In the genomic region with DNA sequence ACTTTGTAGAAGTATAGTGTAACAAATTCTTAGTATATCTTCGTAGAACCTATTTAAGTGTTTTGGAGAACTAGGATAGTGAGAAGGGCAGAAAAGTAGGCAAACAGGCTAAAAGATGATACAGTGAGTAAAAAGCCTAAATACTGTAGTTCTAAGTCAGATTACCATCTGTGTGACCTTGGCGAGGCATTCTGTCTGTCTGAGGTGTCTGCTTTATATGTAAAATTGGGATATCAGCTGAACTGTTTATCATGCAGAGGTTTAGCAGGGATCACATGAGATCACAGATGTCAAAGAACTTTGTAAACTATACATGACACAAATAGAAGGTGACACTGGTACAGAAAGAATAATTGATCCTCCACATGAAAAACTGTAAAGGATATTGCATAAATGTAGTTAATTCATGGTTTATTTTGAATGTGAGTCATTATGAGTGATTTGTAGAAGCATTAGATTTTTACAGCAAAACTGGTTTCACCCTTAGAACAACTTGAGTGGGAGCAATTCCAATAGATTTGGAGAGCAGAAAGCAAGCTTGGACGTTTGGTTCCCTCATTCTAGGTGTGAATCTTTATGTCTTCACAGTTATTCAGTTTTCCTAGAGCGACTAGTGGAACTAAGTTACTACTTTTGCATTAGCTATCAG, we compare ENCODE assay signal across 31 cellular contexts.
DNase-seq lines count a peak whose midpoint lies in the region; ATAC-seq and TF ChIP-seq lines count a peak whose summit lies in the region.
"Had no signal": no experiment of that assay in that cellular context is flagged by ENCODE, and none has a peak within 500 bp of the region (broad histone marks: within the 10 kb centered on the region; RNA-seq: fewer than 3 reads in every experiment).

No MANE protein-coding gene starts in this region.

- no peak overlapping the region for H3K4me3 Mint-ChIP-seq in memory B cell
- H3K4me3 Mint-ChIP-seq: activated T-cell treated with anti-CD3 and anti-CD28 coated beads, Interleukin-2, amount 50 U/mL, for 24 hours; central memory CD8-positive, alpha-beta T cell; mesothelial cell of epicardium; naive thymus-derived CD8-positive, alpha-beta T cell; stimulated activated naive B cell treated with anti-CD40 and anti-IgM and Interleukin-4, amounts not matched to agents 10 μg/mL and 1 μg/mL and 100 μg/mL, for 72 hours; T-helper 1 cell treated with Interleukin-12 subunit alpha and Interleukin-12 subunit beta and Interleukin-4 antibody, amounts not matched to agents 30 μg/mL and 1 μg/mL, for 36 hours had no signal

- H3K27me3 Mint-ChIP-seq in memory B cell: no peaks in the 10 kb centered on the region
- H3K27me3 Mint-ChIP-seq: activated T-cell treated with anti-CD3 and anti-CD28 coated beads, Interleukin-2, amount 50 U/mL, for 24 hours; central memory CD8-positive, alpha-beta T cell; naive thymus-derived CD8-positive, alpha-beta T cell; stimulated activated naive B cell treated with anti-CD40 and anti-IgM and Interleukin-4, amounts not matched to agents 10 μg/mL and 1 μg/mL and 100 μg/mL, for 72 hours had no signal

- no peak overlapping the region for H3K4me3 ChIP-seq in choroid plexus epithelial cell (ENCODE audit: low read depth, low read length)
- H3K4me3 ChIP-seq in effector memory CD4-positive, alpha-beta T cell (ENCODE audit: insufficient read depth, low read depth, low read length, poor library complexity, severe bottlenecking): no peak overlapping the region
- H3K4me3 ChIP-seq: dorsolateral prefrontal cortex, gastroesophageal sphincter, left lung, ovary, right atrium auricular region, SJSA1, suprapubic skin had no signal

- POLR2A ChIA-PET in RWPE1 (lab: Yijun Ruan, JAX; ENCODE audit: low non-redundant PET): no interaction called here

- H3K36me3 ChIP-seq in effector memory CD4-positive, alpha-beta T cell (ENCODE audit: control insufficient read depth, insufficient read depth, low read length): peaks cover 14% of the 10 kb centered on the region
- H3K36me3 ChIP-seq: ovary had no signal

- no peaks in the 10 kb centered on the region for H3K4me1 ChIP-seq in effector memory CD4-positive, alpha-beta T cell (ENCODE audit: control insufficient read depth, insufficient read depth, low read length, poor library complexity, severe bottlenecking)
- H3K4me1 ChIP-seq: gastroesophageal sphincter, right atrium auricular region had no signal

- H3K27me3 ChIP-seq in effector memory CD4-positive, alpha-beta T cell (replicated peaks; ENCODE audit: control insufficient read depth, insufficient read depth, low read length, poor library complexity, severe bottlenecking): no peaks in the 10 kb centered on the region
- H3K27me3 ChIP-seq: dorsolateral prefrontal cortex, gastroesophageal sphincter, left lung, ovary, right atrium auricular region, SJSA1, suprapubic skin had no signal

- H3K9me3 ChIP-seq in effector memory CD4-positive, alpha-beta T cell (ENCODE audit: control insufficient read depth, low read length): no peaks in the 10 kb centered on the region
- H3K9me3 ChIP-seq: ovary, SJSA1, suprapubic skin had no signal

- CTCF ChIA-PET in RWPE1 (lab: Yijun Ruan, JAX): interaction anchor here (0.8 to 1.2 kb wide), 3 partner anchors 72 to 115 kb away, joined by 4 to 6 read pairs (median 4); no protein-coding TSS in a partner anchor

- peaks cover 44% of the 10 kb centered on the region for H3K36me3 Mint-ChIP-seq in memory B cell

- TF ChIP-seq CTCF in RWPE1 (conservative IDR thresholded peaks at IDR 0.05; ENCODE audit: low read depth) (no peak), choroid plexus epithelial cell (conservative IDR thresholded peaks at IDR 0.05; ENCODE audit: low read depth, low read length) (no peak)

- DNase-seq in EL (peak; percentile 43), RWPE1 (ENCODE audit: low spot score) (no peak), choroid plexus epithelial cell (ENCODE audit: low read depth) (peak; percentile 40), memory B cell (ENCODE audit: low spot score in 2 of 2) (no peak)
- no peak for DNase-seq in effector memory CD4-positive, alpha-beta T cell
- DNase-seq: activated CD4-positive, alpha-beta T cell treated with anti-CD3 and anti-CD28 coated beads for 1 hour; activated CD8-positive, alpha-beta memory T cell treated with anti-CD3 and anti-CD28 coated beads for 24 hours; activated naive CD4-positive, alpha-beta T cell treated with Interleukin-2 at 50 U/mL for 16 hours; activated T-cell treated with anti-CD3 and anti-CD28 coated beads, Interleukin-2, amount 50 U/mL, for 24 hours; amniotic stem cell; dorsolateral prefrontal cortex; hypothalamus; KBM-7; left lung; naive thymus-derived CD8-positive, alpha-beta T cell; NCI-H2171; NCI-H526; ovary; stimulated activated CD4-positive, alpha-beta T cell treated with anti-CD3 and anti-CD28 coated beads, Interleukin-12 subunit alpha, Interleukin-12 subunit beta, amount 100 ng/mL, for 4 hours; stimulated activated CD4-positive, alpha-beta T cell treated with anti-CD3 and anti-CD28 coated beads, Interleukin-4, amount 100 ng/mL, for 24 hours; stimulated activated naive B cell treated with anti-CD40 and anti-IgM and Interleukin-4, amounts not matched to agents 10 μg/mL and 1 μg/mL and 100 μg/mL, for 72 hours had no signal

- H3K27ac Mint-ChIP-seq in memory B cell: peak overlapping the region; percentile 59
- H3K27ac Mint-ChIP-seq: activated T-cell treated with anti-CD3 and anti-CD28 coated beads, Interleukin-2, amount 50 U/mL, for 24 hours; mesothelial cell of epicardium; stimulated activated naive B cell treated with anti-CD40 and anti-IgM and Interleukin-4, amounts not matched to agents 10 μg/mL and 1 μg/mL and 100 μg/mL, for 72 hours; T-helper 1 cell treated with Interleukin-12 subunit alpha and Interleukin-12 subunit beta and Interleukin-4 antibody, amounts not matched to agents 30 μg/mL and 1 μg/mL, for 36 hours had no signal

- peak overlapping the region; percentile 58; the same call in 1 of the 2 replicates for H3K27ac ChIP-seq in RWPE1
- H3K27ac ChIP-seq in effector memory CD4-positive, alpha-beta T cell (ENCODE audit: insufficient read depth, low read length, poor library complexity, severe bottlenecking): no peak overlapping the region
- H3K27ac ChIP-seq: C4-2B, gastroesophageal sphincter, left lung, ovary, right atrium auricular region, SJSA1, suprapubic skin had no signal

- ATAC-seq in memory B cell (ENCODE audit: low read depth): no peak
- ATAC-seq in GM18861 (IDR thresholded peaks at IDR 0.05; ENCODE audit: unreplicated experiment): no peak
- ATAC-seq in GM21576 (IDR thresholded peaks at IDR 0.05; ENCODE audit: unreplicated experiment): no peak
- ATAC-seq: gastroesophageal sphincter; left lung; naive thymus-derived CD8-positive, alpha-beta T cell; stimulated activated naive B cell treated with anti-CD40 and anti-IgM and Interleukin-4, amounts not matched to agents 10 μg/mL and 1 μg/mL and 100 μg/mL, for 72 hours had no signal

- H3K4me1 Mint-ChIP-seq in memory B cell: no peaks in the 10 kb centered on the region

- peaks cover 12% of the 10 kb centered on the region for H3K9me3 Mint-ChIP-seq in memory B cell

Comparison
In these comparisons a context has a peak if more than half of its experiments do, and no peak if none do; other contexts are left out.
1. DNase-seq: peak in EL (single experiment) and choroid plexus epithelial cell (single experiment); none in RWPE1 (single experiment), memory B cell (0 of 2) and effector memory CD4-positive, alpha-beta T cell (0 of 3).